Comparison of ENCODE assay signal across 12 cellular contexts in genomic region chr6:152575621-152576150, GRCh38.
DNase-seq lines count a peak whose midpoint lies in the region; ATAC-seq and TF ChIP-seq lines count a peak whose summit lies in the region.
"Had no signal": no experiment of that assay in that cellular context is flagged by ENCODE, and none has a peak within 500 bp of the region (broad histone marks: within the 10 kb centered on the region; RNA-seq: fewer than 3 reads in every experiment).

No MANE protein-coding gene starts in this region.

- H3K4me3 ChIP-seq in choroid plexus epithelial cell (ENCODE audit: low read depth, low read length) (no peak overlapping the region), right lobe of liver (no peak overlapping the region)
- H3K4me3 ChIP-seq: esophagus muscularis mucosa had no signal

- DNase-seq in AG08396 (ENCODE audit: low spot score) (peak; percentile 14), HPDE6-E6E7 (ENCODE audit: extremely low spot score) (peak; percentile 70), choroid plexus epithelial cell (ENCODE audit: low read depth) (peak; percentile 75), right lobe of liver (no peak), osteocyte (ENCODE audit: extremely low spot score, unreplicated experiment) (no peak)
- no peak for DNase-seq in activated T-cell treated with anti-CD3 and anti-CD28 coated beads, Interleukin-2, amount 50 U/mL, for 4 hours
- DNase-seq: activated CD8-positive, alpha-beta T cell treated with anti-CD3 and anti-CD28 coated beads, Interleukin-2, amount 10 ng/mL, durations not matched to agents 7 days and 5 days; NCI-H345 had no signal

- no peak overlapping the region for H3K27ac Mint-ChIP-seq in osteocyte (ENCODE audit: unreplicated experiment)
- H3K27ac Mint-ChIP-seq: activated CD8-positive, alpha-beta T cell treated with anti-CD3 and anti-CD28 coated beads, Interleukin-2, amount 10 ng/mL, durations not matched to agents 7 days and 5 days; mesothelial cell of epicardium had no signal

- no peaks in the 10 kb centered on the region for H3K36me3 Mint-ChIP-seq in activated T-cell treated with anti-CD3 and anti-CD28 coated beads, Interleukin-2, amount 50 U/mL, for 4 hours (ENCODE audit: insufficient read depth)
- H3K36me3 Mint-ChIP-seq in osteocyte (ENCODE audit: unreplicated experiment) = no peaks in the 10 kb centered on the region
- H3K36me3 Mint-ChIP-seq: mesothelial cell of epicardium had no signal

- no peaks in the 10 kb centered on the region for H3K9me3 ChIP-seq in right lobe of liver
- H3K9me3 ChIP-seq: esophagus muscularis mucosa had no signal

- no peak for TF ChIP-seq CTCF in choroid plexus epithelial cell (conservative IDR thresholded peaks at IDR 0.05; ENCODE audit: low read depth, low read length)
- TF ChIP-seq CTCF in right lobe of liver (IDR thresholded peaks at IDR 0.05) = no peak
- TF ChIP-seq CTCF in osteocyte (IDR thresholded peaks at IDR 0.05) = no peak

- H3K9me3 Mint-ChIP-seq in activated T-cell treated with anti-CD3 and anti-CD28 coated beads, Interleukin-2, amount 50 U/mL, for 4 hours = no peaks in the 10 kb centered on the region
- H3K9me3 Mint-ChIP-seq in osteocyte (ENCODE audit: unreplicated experiment) = no peaks in the 10 kb centered on the region
- H3K9me3 Mint-ChIP-seq: mesothelial cell of epicardium had no signal

- H3K4me1 Mint-ChIP-seq in activated T-cell treated with anti-CD3 and anti-CD28 coated beads, Interleukin-2, amount 50 U/mL, for 4 hours (ENCODE audit: low read depth) = no peaks in the 10 kb centered on the region
- H3K4me1 Mint-ChIP-seq in osteocyte (ENCODE audit: unreplicated experiment) = no peaks in the 10 kb centered on the region

- WGBS in right lobe of liver (ENCODE audit: insufficient coverage, low coverage, low lambda C conversion rate, missing lambda C conversion rate) = 9% methylated on average over 4 of the region's 4 CpGs

- no peaks in the 10 kb centered on the region for H3K27me3 Mint-ChIP-seq in activated T-cell treated with anti-CD3 and anti-CD28 coated beads, Interleukin-2, amount 50 U/mL, for 4 hours (ENCODE audit: low read depth)
- H3K27me3 Mint-ChIP-seq in osteocyte (ENCODE audit: unreplicated experiment) = peaks cover 6% of the 10 kb centered on the region

- H3K27ac ChIP-seq in right lobe of liver = no peak overlapping the region

- no peaks in the 10 kb centered on the region for H3K27me3 ChIP-seq in right lobe of liver
- H3K27me3 ChIP-seq: esophagus muscularis mucosa had no signal

- no peak overlapping the region for H3K4me3 Mint-ChIP-seq in activated T-cell treated with anti-CD3 and anti-CD28 coated beads, Interleukin-2, amount 50 U/mL, for 4 hours
- no peak overlapping the region for H3K4me3 Mint-ChIP-seq in osteocyte (ENCODE audit: unreplicated experiment)
- H3K4me3 Mint-ChIP-seq: activated CD8-positive, alpha-beta T cell treated with anti-CD3 and anti-CD28 coated beads, Interleukin-2, amount 10 ng/mL, durations not matched to agents 7 days and 5 days; mesothelial cell of epicardium had no signal

- H3K4me1 ChIP-seq in right lobe of liver = peaks cover 0 to 15% (median 0%) of the 10 kb centered on the region in 4 donors

- intact Hi-C loops in right lobe of liver (cut with DNase I) = no loop called here

- TF ChIP-seq POLR2A in right lobe of liver (IDR thresholded peaks at IDR 0.05) = no peak

- peak; percentile 57 to 79 (median 72) for ATAC-seq in right lobe of liver
- no peak for ATAC-seq in activated T-cell treated with anti-CD3 and anti-CD28 coated beads, Interleukin-2, amount 50 U/mL, for 4 hours
- ATAC-seq in HG03571 (IDR thresholded peaks at IDR 0.05; ENCODE audit: unreplicated experiment) = no peak
- no peak for ATAC-seq in HG02970 (IDR thresholded peaks at IDR 0.05; ENCODE audit: low FRiP score, unreplicated experiment)
- ATAC-seq: activated CD8-positive, alpha-beta T cell treated with anti-CD3 and anti-CD28 coated beads, Interleukin-2, amount 10 ng/mL, durations not matched to agents 7 days and 5 days had no signal

- H3K36me3 ChIP-seq in right lobe of liver = no peaks in the 10 kb centered on the region
- H3K36me3 ChIP-seq: esophagus muscularis mucosa had no signal

Comparison
In these comparisons a context has a peak if more than half of its experiments do, and no peak if none do; other contexts are left out.
1. DNase-seq: peak in AG08396 (single experiment), HPDE6-E6E7 (single experiment) and choroid plexus epithelial cell (single experiment); none in right lobe of liver (0 of 3), activated T-cell treated with anti-CD3 and anti-CD28 coated beads, Interleukin-2, amount 50 U/mL, for 4 hours (single experiment) and osteocyte (single experiment).
2. ATAC-seq: peak in right lobe of liver (4 of 4); none in activated T-cell treated with anti-CD3 and anti-CD28 coated beads, Interleukin-2, amount 50 U/mL, for 4 hours (0 of 2), HG03571 (single experiment) and HG02970 (single experiment).